ENCODE assay signal across 1 cellular context in genomic region chr7:70210200-70210960, GRCh38.
A peak's percentile ranks its signal among the peaks of the same experiment; 100 is the strongest.
TF ChIP-seq lines count a peak whose summit lies in the region.

No MANE protein-coding gene starts in this region.

TF ChIP-seq in SK-N-SH treated with all-trans-retinoic acid at 6 μM for 48 hours, 23 proteins besides CTCF, POLR2A, EP300 and RAD21 (continued from another document):
- TF ChIP-seq CSRNP3 (CRISPR knock-in tag; IDR thresholded peaks at IDR 0.05) (peak; percentile 93), RARB (CRISPR knock-in tag; IDR thresholded peaks at IDR 0.05) (peak; percentile 69; the same call in 1 of the 2 replicates), OSR1 (CRISPR knock-in tag; IDR thresholded peaks at IDR 0.05) (no peak), CREB5 (CRISPR knock-in tag; IDR thresholded peaks at IDR 0.05; ENCODE audit: low read depth) (peak; percentile 93), ZC3H10 (CRISPR knock-in tag; IDR thresholded peaks at IDR 0.05) (peak; percentile 95), ZFP3 (CRISPR knock-in tag; IDR thresholded peaks at IDR 0.05) (peak; percentile 74; the same call in 1 of the 2 replicates)
